ENCODE assay signal across 15 cellular contexts in the genomic region with DNA sequence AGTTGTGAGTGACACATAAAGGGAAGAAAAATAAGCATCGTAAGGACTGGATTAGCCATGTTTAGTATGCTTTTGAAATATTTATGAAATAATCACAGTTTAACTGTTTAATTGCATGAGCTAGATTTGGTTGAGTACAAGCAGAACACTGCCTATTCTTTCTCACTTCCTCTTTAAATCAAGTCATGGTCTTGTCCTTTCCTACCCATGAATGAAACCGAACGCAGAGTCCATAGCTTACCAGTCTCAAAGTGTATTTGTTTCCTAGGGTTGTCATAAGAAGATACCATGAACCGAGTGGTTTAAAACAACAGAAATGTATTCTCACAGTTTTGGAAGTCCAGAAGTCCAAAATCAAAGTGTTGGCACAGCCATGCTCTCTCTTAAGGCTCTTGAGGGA.
DNase-seq lines count a peak whose midpoint lies in the region; ATAC-seq, FAIRE-seq and TF ChIP-seq lines count a peak whose summit lies in the region.
"Had no signal": no experiment of that assay in that cellular context is flagged by ENCODE, and none has a peak within 500 bp of the region (broad histone marks: within the 10 kb centered on the region; RNA-seq: fewer than 3 reads in every experiment).

No MANE protein-coding gene starts in this region.

- H3K36me3 ChIP-seq in kidney (ENCODE audit: control insufficient read depth in 1 of 2, insufficient read depth in 2 of 2, low read length in 2 of 2), result no peaks in the 10 kb centered on the region

- intact Hi-C loops in kidney (cut with DNase I), result no loop called here

- no peak for TF ChIP-seq POLR2A in GM12891 (IDR thresholded peaks at IDR 0.05; ENCODE audit: low read depth, low read length)

- H3K4me1 ChIP-seq in kidney (ENCODE audit: control insufficient read depth in 1 of 2, insufficient read depth in 1 of 2, low read depth in 1 of 2, low read length in 2 of 2), result no peaks in the 10 kb centered on the region

- H3K9ac ChIP-seq in kidney (ENCODE audit: low read length in 2 of 2), result no peak overlapping the region

- H3K4me3 ChIP-seq in kidney (ENCODE audit: low read length in 2 of 2), result no peak overlapping the region

- no peak for TF ChIP-seq CTCF in kidney (IDR thresholded peaks at IDR 0.05; ENCODE audit: borderline replicate concordance, extremely low read depth, insufficient read depth)

- FAIRE-seq in GM12891 (lab: Jason Lieb, UNC) (peak; percentile 90), kidney (lab: Jason Lieb, UNC) (no peak)
- FAIRE-seq: keratinocyte had no signal

- H3K9me3 ChIP-seq in kidney (ENCODE audit: control insufficient read depth in 1 of 2, low read length in 2 of 2), result no peaks in the 10 kb centered on the region

- ATAC-seq in GM19324 (IDR thresholded peaks at IDR 0.05; ENCODE audit: low FRiP score, unreplicated experiment) (peak; percentile 66), HG02588 (IDR thresholded peaks at IDR 0.05; ENCODE audit: unreplicated experiment) (peak; percentile 68), HG03135 (IDR thresholded peaks at IDR 0.05; ENCODE audit: unreplicated experiment) (peak; percentile 94)
- no peak for ATAC-seq in activated CD4-positive, CD25-positive, alpha-beta regulatory T cell treated with anti-CD3 and anti-CD28 coated beads, Interleukin-2, amount 50 U/mL, for 24 hours

- no peak overlapping the region for H3K27ac ChIP-seq in kidney (ENCODE audit: low read depth in 2 of 2, low read length in 2 of 2)

- DNase-seq in GM12891 (ENCODE audit: insufficient read length, low spot score) (no peak), NCI-H1417 treated with DMSO at 0.1 percent for 48 hours (lab: John Stamatoyannopoulos, UW) (no peak), kidney (no peak), NCI-H2029 (lab: John Stamatoyannopoulos, UW) (no peak)
- DNase-seq: activated CD4-positive, alpha-beta T cell treated with anti-CD3 and anti-CD28 coated beads for 4 hours; Calu3; endodermal cell; NCI-H2171; posterior cingulate gyrus; stimulated activated CD4-positive, alpha-beta T cell treated with anti-CD3 and anti-CD28 coated beads, Interleukin-1b, Interleukin-23, amount 100 ng/mL, for 48 hours had no signal

TF ChIP-seq in GM12891, 5 proteins besides CTCF, POLR2A, EP300 and RAD21:
- TF ChIP-seq POLR2AphosphoS5 (IDR thresholded peaks at IDR 0.05; ENCODE audit: low read depth, low read length), result no peak
- TF ChIP-seq SPI1 (IDR thresholded peaks at IDR 0.05; ENCODE audit: low read depth, low read length), result peak; percentile 95

Comparison
In these comparisons a context has a peak if more than half of its experiments do, and no peak if none do; other contexts are left out.
1. ATAC-seq: peak in GM19324 (single experiment), HG02588 (single experiment) and HG03135 (single experiment); none in activated CD4-positive, CD25-positive, alpha-beta regulatory T cell treated with anti-CD3 and anti-CD28 coated beads, Interleukin-2, amount 50 U/mL, for 24 hours (0 of 2).